10 cellular contexts compared by ENCODE assay signal in genomic region chr1:21332691-21333449, GRCh38. TPM values are rescaled to one million over a fixed set of nuclear protein-coding genes. Genes with fewer than 3 reads are reported as not detected.
A peak's percentile ranks its signal among the peaks of the same experiment; 100 is the strongest.
DNase-seq lines count a peak whose midpoint lies in the region; ATAC-seq, FAIRE-seq and TF ChIP-seq lines count a peak whose summit lies in the region.
"Had no signal": no experiment of that assay in that cellular context is flagged by ENCODE, and none has a peak within 500 bp of the region (broad histone marks: within the 10 kb centered on the region; RNA-seq: fewer than 3 reads in every experiment).

No MANE protein-coding gene starts in this region.

- H3K9ac ChIP-seq in kidney (ENCODE audit: low read length in 2 of 2) = peak overlapping the region in 1 of 2 donors; percentile 16

- H3K4me1 Mint-ChIP-seq in T-helper 2 cell treated with Interferon-gamma antibody and Interleukin-4, amounts not matched to agents 5 μg/mL and 100 μg/mL, for 36 hours (ENCODE audit: low read depth) = peaks cover 56% of the 10 kb centered on the region
- H3K4me1 Mint-ChIP-seq in activated B cell treated with CpG ODN at 0.5 μM for 24 hours = peaks cover 88% of the 10 kb centered on the region
- H3K4me1 Mint-ChIP-seq in stimulated activated naive B cell treated with anti-CD40 and anti-IgM and Interleukin-4, amounts not matched to agents 10 μg/mL and 1 μg/mL and 100 μg/mL, for 72 hours = peaks cover 64 to 94% of the 10 kb centered on the region in 2 donors
- peaks cover 84% of the 10 kb centered on the region for H3K4me1 Mint-ChIP-seq in nephron progenitor cell

- peaks cover 8% of the 10 kb centered on the region for H3K36me3 Mint-ChIP-seq in T-helper 2 cell treated with Interferon-gamma antibody and Interleukin-4, amounts not matched to agents 5 μg/mL and 100 μg/mL, for 36 hours (ENCODE audit: low read depth)
- H3K36me3 Mint-ChIP-seq in activated B cell treated with CpG ODN at 0.5 μM for 24 hours (ENCODE audit: low read depth) (peaks cover 32% of the 10 kb centered on the region), nephron progenitor cell (ENCODE audit: low read depth) (no peaks in the 10 kb centered on the region)
- peaks cover 21 to 26% of the 10 kb centered on the region in 2 donors for H3K36me3 Mint-ChIP-seq in stimulated activated naive B cell treated with anti-CD40 and anti-IgM and Interleukin-4, amounts not matched to agents 10 μg/mL and 1 μg/mL and 100 μg/mL, for 72 hours

- ATAC-seq in activated B cell treated with CpG ODN at 0.5 μM for 24 hours (ENCODE audit: low read depth) = no peak
- ATAC-seq in stimulated activated naive B cell treated with anti-CD40 and anti-IgM and Interleukin-4, amounts not matched to agents 10 μg/mL and 1 μg/mL and 100 μg/mL, for 72 hours (replicated peaks) = no peak
- no peak for ATAC-seq in HG03196 (IDR thresholded peaks at IDR 0.05; ENCODE audit: unreplicated experiment)

- CTCF ChIA-PET in activated B cell treated with CpG ODN at 0.5 μM for 24 hours (lab: Charles Lee) = interaction anchor here (1.0 to 3.4 kb wide), 7 partner anchors 9 to 78 kb away, joined by 3 to 25 read pairs (median 5); no protein-coding TSS in a partner anchor

- H3K9me3 ChIP-seq in kidney (ENCODE audit: control insufficient read depth in 1 of 2, low read length in 2 of 2) = no peaks in the 10 kb centered on the region

- H3K4me3 ChIP-seq in kidney (ENCODE audit: low read length in 2 of 2) = no peak overlapping the region

- no peak overlapping the region for H3K4me3 Mint-ChIP-seq in T-helper 2 cell treated with Interferon-gamma antibody and Interleukin-4, amounts not matched to agents 5 μg/mL and 100 μg/mL, for 36 hours
- H3K4me3 Mint-ChIP-seq in activated B cell treated with CpG ODN at 0.5 μM for 24 hours (no peak overlapping the region), nephron progenitor cell (no peak overlapping the region)
- H3K4me3 Mint-ChIP-seq in stimulated activated naive B cell treated with anti-CD40 and anti-IgM and Interleukin-4, amounts not matched to agents 10 μg/mL and 1 μg/mL and 100 μg/mL, for 72 hours = peak overlapping the region in 1 of 2 donors; percentile 10

- no peaks in the 10 kb centered on the region for H3K36me3 ChIP-seq in kidney (ENCODE audit: control insufficient read depth in 1 of 2, insufficient read depth in 2 of 2, low read length in 2 of 2)

- no peaks in the 10 kb centered on the region for H3K9me3 Mint-ChIP-seq in T-helper 2 cell treated with Interferon-gamma antibody and Interleukin-4, amounts not matched to agents 5 μg/mL and 100 μg/mL, for 36 hours
- H3K9me3 Mint-ChIP-seq in activated B cell treated with CpG ODN at 0.5 μM for 24 hours (no peaks in the 10 kb centered on the region), nephron progenitor cell (no peaks in the 10 kb centered on the region)
- peaks cover 0 to 2% of the 10 kb centered on the region in 2 donors for H3K9me3 Mint-ChIP-seq in stimulated activated naive B cell treated with anti-CD40 and anti-IgM and Interleukin-4, amounts not matched to agents 10 μg/mL and 1 μg/mL and 100 μg/mL, for 72 hours

- H3K4me1 ChIP-seq in kidney (ENCODE audit: control insufficient read depth in 1 of 2, insufficient read depth in 1 of 2, low read depth in 1 of 2, low read length in 2 of 2) = peaks cover 48 to 55% of the 10 kb centered on the region in 2 donors

- peak overlapping the region; percentile 50 for H3K27ac Mint-ChIP-seq in T-helper 2 cell treated with Interferon-gamma antibody and Interleukin-4, amounts not matched to agents 5 μg/mL and 100 μg/mL, for 36 hours
- H3K27ac Mint-ChIP-seq in activated B cell treated with CpG ODN at 0.5 μM for 24 hours (peak overlapping the region; percentile 7), nephron progenitor cell (no peak overlapping the region)
- H3K27ac Mint-ChIP-seq in stimulated activated naive B cell treated with anti-CD40 and anti-IgM and Interleukin-4, amounts not matched to agents 10 μg/mL and 1 μg/mL and 100 μg/mL, for 72 hours = peak overlapping the region; percentile 51

- H3K27me3 Mint-ChIP-seq in T-helper 2 cell treated with Interferon-gamma antibody and Interleukin-4, amounts not matched to agents 5 μg/mL and 100 μg/mL, for 36 hours (ENCODE audit: low read depth) = no peaks in the 10 kb centered on the region
- H3K27me3 Mint-ChIP-seq in activated B cell treated with CpG ODN at 0.5 μM for 24 hours = no peaks in the 10 kb centered on the region
- H3K27me3 Mint-ChIP-seq in stimulated activated naive B cell treated with anti-CD40 and anti-IgM and Interleukin-4, amounts not matched to agents 10 μg/mL and 1 μg/mL and 100 μg/mL, for 72 hours = no peaks in the 10 kb centered on the region
- peaks cover 8% of the 10 kb centered on the region for H3K27me3 Mint-ChIP-seq in nephron progenitor cell (ENCODE audit: low read depth, poor library complexity)

- FAIRE-seq in kidney (lab: Jason Lieb, UNC) = no peak
- FAIRE-seq: endometrium had no signal

- intact Hi-C loops in activated B cell treated with CpG ODN at 0.5 μM for 24 hours (cut with micrococcal nuclease) (no loop called here), kidney (cut with DNase I) (no loop called here)

- POLR2A ChIA-PET in activated B cell treated with CpG ODN at 0.5 μM for 24 hours (lab: Charles Lee) = interaction anchor here (0.6 to 7.2 kb wide), 7 partner anchors 8 to 361 kb away, joined by 3 to 129 read pairs (median 5); partner anchors contain the start of gene ECE1

- H3K27ac ChIP-seq in kidney (ENCODE audit: low read depth in 2 of 2, low read length in 2 of 2) = peak overlapping the region; percentile 6 to 53

- no peak for DNase-seq in T-helper 2 cell treated with Interferon-gamma antibody and Interleukin-4, amounts not matched to agents 5 μg/mL and 100 μg/mL, for 36 hours (ENCODE audit: low spot score)
- DNase-seq in T-helper 2 cell (no peak), activated B cell treated with CpG ODN at 0.5 μM for 24 hours (no peak), kidney (peak; percentile 53), nephron progenitor cell (no peak), LoVo (ENCODE audit: low spot score) (no peak)
- DNase-seq in stimulated activated naive B cell treated with anti-CD40 and anti-IgM and Interleukin-4, amounts not matched to agents 10 μg/mL and 1 μg/mL and 100 μg/mL, for 72 hours = no peak
- DNase-seq: activated naive CD4-positive, alpha-beta T cell treated with Interleukin-2 at 50 U/mL for 16 hours had no signal

- TF ChIP-seq CTCF in activated B cell treated with CpG ODN at 0.5 μM for 24 hours (IDR thresholded peaks at IDR 0.05) = no peak
- TF ChIP-seq CTCF in kidney (IDR thresholded peaks at IDR 0.05; ENCODE audit: borderline replicate concordance, extremely low read depth, insufficient read depth) = no peak
- no peak for TF ChIP-seq CTCF in nephron progenitor cell (IDR thresholded peaks at IDR 0.05)

RNA-seq across cellular contexts. Expression of gene ECE1, which starts 42.6 kb away (rescaled TPM):
- total RNA-seq in activated B cell treated with CpG ODN at 0.5 μM for 24 hours = 208 and 209 TPM in 2 replicates
- total RNA-seq in kidney = 128 TPM
- 30.8 TPM for polyA plus RNA-seq in kidney (ENCODE audit: insufficient read depth, low read depth, low replicate concordance)
